ENCODE assay signal across 8 cellular contexts in the genomic region with DNA sequence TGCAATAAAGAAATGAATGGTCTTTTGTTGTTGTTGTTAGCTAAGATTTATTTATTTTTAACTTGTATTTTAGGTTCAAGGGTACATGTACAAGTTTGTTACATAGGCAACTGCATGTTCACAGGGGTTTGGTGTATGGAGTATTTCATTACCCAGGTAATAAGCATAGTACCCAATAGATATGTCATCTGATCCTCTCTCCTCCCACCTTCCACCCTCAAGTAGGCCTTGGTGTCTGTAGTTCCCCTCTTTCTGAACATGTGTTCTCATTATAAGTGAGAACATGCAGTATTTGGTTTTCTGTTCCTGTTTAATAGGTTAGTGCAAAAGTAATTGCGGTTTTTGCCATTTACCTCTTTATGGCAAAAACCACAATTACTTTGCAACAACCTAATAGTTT.
"Had no signal": no experiment of that assay in that cellular context is flagged by ENCODE, and none has a peak within 500 bp of the region (broad histone marks: within the 10 kb centered on the region; RNA-seq: fewer than 3 reads in every experiment).

No MANE protein-coding gene starts in this region.

- FAIRE-seq: HepG2, HTR-8/SVneo had no signal

- H3K27me3 Mint-ChIP-seq: IgD-negative memory B cell had no signal

- H3K9ac ChIP-seq: KMS-11 had no signal

- H3K4me1 Mint-ChIP-seq: IgD-negative memory B cell had no signal

- ATAC-seq: HepG2 had no signal

- DNase-seq: IMR-90, KBM-7, KG1 had no signal

- H3K27ac ChIP-seq: HL-60, KMS-11 had no signal

- H3K4me3 Mint-ChIP-seq: IgD-negative memory B cell had no signal

- H3K36me3 Mint-ChIP-seq: IgD-negative memory B cell had no signal

- H3K4me2 ChIP-seq: KMS-11 had no signal

- H3K27ac Mint-ChIP-seq: IgD-negative memory B cell had no signal
